Comparison of ENCODE assay signal across 1 cellular context in the genomic region with DNA sequence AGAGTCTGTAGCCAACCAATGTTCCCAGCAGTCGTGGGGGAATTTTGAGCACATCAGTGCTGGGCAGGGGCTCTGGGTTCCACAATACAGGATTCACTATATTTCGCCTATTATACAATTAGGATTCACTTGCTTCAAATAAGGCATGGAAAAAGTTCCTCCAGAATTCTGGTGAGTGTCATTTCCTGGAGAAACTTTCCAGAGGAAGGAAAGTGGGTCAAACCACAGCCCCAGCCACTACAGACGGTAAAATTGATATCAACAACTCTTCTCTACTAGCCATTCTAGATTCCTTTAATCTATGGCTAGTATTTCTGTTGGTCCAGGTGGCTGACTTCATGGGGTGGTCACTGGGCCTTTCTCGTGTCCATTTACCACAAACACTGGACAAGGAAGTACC.
TF ChIP-seq lines count a peak whose summit lies in the region.

No MANE protein-coding gene starts in this region.

TF ChIP-seq in H1, 55 proteins besides CTCF, POLR2A, EP300 and RAD21:
- TF ChIP-seq JUND (IDR thresholded peaks at IDR 0.05; ENCODE audit: low read length) = no peak
- no peak for TF ChIP-seq KDM4A (IDR thresholded peaks at IDR 0.05; ENCODE audit: low read depth, low read length, severe bottlenecking)
- no peak for TF ChIP-seq SIX5 (IDR thresholded peaks at IDR 0.05; ENCODE audit: low read depth, low read length)
- no peak for TF ChIP-seq HDAC6 (IDR thresholded peaks at IDR 0.05; ENCODE audit: low read depth, low read length)
- TF ChIP-seq CTBP2 (IDR thresholded peaks at IDR 0.05; ENCODE audit: borderline replicate concordance, insufficient read depth, insufficient read length, low read length) = no peak
- TF ChIP-seq RXRA (IDR thresholded peaks at IDR 0.05; ENCODE audit: insufficient read depth, low read depth, low read length) = no peak
- no peak for TF ChIP-seq SAP30 (IDR thresholded peaks at IDR 0.05; ENCODE audit: insufficient read depth, insufficient replicate concordance, low read length)
- TF ChIP-seq SRF (IDR thresholded peaks at IDR 0.05; ENCODE audit: low read depth, low read length) = no peak
- no peak for TF ChIP-seq YY1 (IDR thresholded peaks at IDR 0.05; ENCODE audit: low read depth, low read length)
- TF ChIP-seq, protein P1, sequence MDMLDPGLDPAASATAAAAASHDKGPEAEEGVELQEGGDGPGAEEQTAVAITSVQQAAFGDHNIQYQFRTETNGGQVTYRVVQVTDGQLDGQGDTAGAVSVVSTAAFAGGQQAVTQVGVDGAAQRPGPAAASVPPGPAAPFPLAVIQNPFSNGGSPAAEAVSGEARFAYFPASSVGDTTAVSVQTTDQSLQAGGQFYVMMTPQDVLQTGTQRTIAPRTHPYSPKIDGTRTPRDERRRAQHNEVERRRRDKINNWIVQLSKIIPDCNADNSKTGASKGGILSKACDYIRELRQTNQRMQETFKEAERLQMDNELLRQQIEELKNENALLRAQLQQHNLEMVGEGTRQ (IDR thresholded peaks at IDR 0.05; ENCODE audit: low read length) = no peak
- TF ChIP-seq TBP (IDR thresholded peaks at IDR 0.05; ENCODE audit: low read depth, low read length) = no peak
- TF ChIP-seq CBX5 (IDR thresholded peaks at IDR 0.05; ENCODE audit: low read depth, low read length) = no peak
- TF ChIP-seq CREB1 (IDR thresholded peaks at IDR 0.05) = no peak
- TF ChIP-seq ZNF274 (IDR thresholded peaks at IDR 0.05; ENCODE audit: borderline replicate concordance, extremely low read depth, low read length) = no peak
- TF ChIP-seq TEAD4 (IDR thresholded peaks at IDR 0.05; ENCODE audit: low read depth, low read length) = no peak
- TF ChIP-seq, protein P2, sequence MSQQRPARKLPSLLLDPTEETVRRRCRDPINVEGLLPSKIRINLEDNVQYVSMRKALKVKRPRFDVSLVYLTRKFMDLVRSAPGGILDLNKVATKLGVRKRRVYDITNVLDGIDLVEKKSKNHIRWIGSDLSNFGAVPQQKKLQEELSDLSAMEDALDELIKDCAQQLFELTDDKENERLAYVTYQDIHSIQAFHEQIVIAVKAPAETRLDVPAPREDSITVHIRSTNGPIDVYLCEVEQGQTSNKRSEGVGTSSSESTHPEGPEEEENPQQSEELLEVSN (IDR thresholded peaks at IDR 0.05) = no peak
- TF ChIP-seq RNF2 (IDR thresholded peaks at IDR 0.05; ENCODE audit: borderline replicate concordance, low read depth, low read length, missing control alignments, poor library complexity, severe bottlenecking) = no peak
- no peak for TF ChIP-seq EZH2 (IDR thresholded peaks at IDR 0.05; ENCODE audit: low read depth, low read length, severe bottlenecking)
- no peak for TF ChIP-seq POLR2AphosphoS5 (IDR thresholded peaks at IDR 0.05; ENCODE audit: low read depth, low read length)
